Comparison of ENCODE assay signal across 9 cellular contexts in genomic region chrX:153469811-153470410, GRCh38. TPM values are rescaled to one million over a fixed set of nuclear protein-coding genes. Genes with fewer than 3 reads are reported as not detected.
A peak's percentile ranks its signal among the peaks of the same experiment; 100 is the strongest.
DNase-seq lines count a peak whose midpoint lies in the region; ATAC-seq and TF ChIP-seq lines count a peak whose summit lies in the region.
"Had no signal": no experiment of that assay in that cellular context is flagged by ENCODE, and none has a peak within 500 bp of the region (broad histone marks: within the 10 kb centered on the region; RNA-seq: fewer than 3 reads in every experiment).

No MANE protein-coding gene starts in this region.

- peak overlapping the region; percentile 75 for H3K4me3 Mint-ChIP-seq in osteocyte (ENCODE audit: unreplicated experiment)

- TF ChIP-seq CTCF in foreskin fibroblast (IDR thresholded peaks at IDR 0.05; ENCODE audit: low read depth, low read length) (no peak), osteocyte (IDR thresholded peaks at IDR 0.05) (no peak)

- H3K27ac Mint-ChIP-seq in osteocyte (ENCODE audit: unreplicated experiment): no peak overlapping the region

- H3K9me3 Mint-ChIP-seq in osteocyte (ENCODE audit: unreplicated experiment): no peaks in the 10 kb centered on the region

- peak overlapping the region; percentile 63 to 68 for H3K4me3 ChIP-seq in foreskin fibroblast (ENCODE audit: low read depth in 1 of 2, low read length in 2 of 2)

- no peaks in the 10 kb centered on the region for H3K36me3 Mint-ChIP-seq in osteocyte (ENCODE audit: unreplicated experiment)

- peaks cover 31% of the 10 kb centered on the region for H3K4me1 Mint-ChIP-seq in osteocyte (ENCODE audit: unreplicated experiment)

- H3K27me3 Mint-ChIP-seq in osteocyte (ENCODE audit: unreplicated experiment): no peaks in the 10 kb centered on the region

- ATAC-seq in GM21515 (IDR thresholded peaks at IDR 0.05; ENCODE audit: unreplicated experiment): peak; percentile 40

- DNase-seq in DMS 273 (lab: John Stamatoyannopoulos, UW; ENCODE audit: unreplicated experiment) (peak; percentile 74), DMS 273 treated with DMSO at 0.1 percent for 48 hours (lab: John Stamatoyannopoulos, UW) (no peak), HT1080 (ENCODE audit: low read depth) (peak; percentile 26), foreskin fibroblast (peak in 1 of 2 donors; percentile 61), osteocyte (ENCODE audit: extremely low spot score, unreplicated experiment) (no peak), mucosa of gallbladder (ENCODE audit: low spot score) (no peak)
- DNase-seq in activated CD4-positive, alpha-beta T cell treated with anti-CD3 and anti-CD28 coated beads, Interleukin-2, amount 50 U/mL, for 48 hours: peak; percentile 20 to 36

RNA-seq across cellular contexts. Expression of gene HAUS7, which starts 0.5 kb away (rescaled TPM):
- total RNA-seq in HT1080 (2014; rRNA removed; shearing (Covaris generic)): 34.7 and 37.3 TPM in 2 replicates
- polyA plus RNA-seq in HT1080 (2015; cell fraction: cytosol; rRNA removed): 24.6 and 26.6 TPM in 2 replicates
- 34.5 and 40.1 TPM in 2 replicates for polyA plus RNA-seq in HT1080 (2015; cell fraction: nucleus; rRNA removed)
- 55.7 and 60.3 TPM in 2 replicates for total RNA-seq in osteocyte
- 22.4 TPM for total RNA-seq in mucosa of gallbladder

RNA-seq across cellular contexts. Expression of gene TREX2, which starts 24.1 kb away (rescaled TPM):
- 0.84 and 1.8 TPM in 2 replicates for total RNA-seq in HT1080 (2014; rRNA removed; shearing (Covaris generic))
- polyA plus RNA-seq in HT1080 (2015; cell fraction: cytosol; rRNA removed): 0.22 and 0.27 TPM in 2 replicates
- 1.6 TPM in 2 replicates for polyA plus RNA-seq in HT1080 (2015; cell fraction: nucleus; rRNA removed)
- total RNA-seq in osteocyte (2.5 TPM in 2 replicates), mucosa of gallbladder (0.63 TPM)

RNA-seq across cellular contexts. Expression of gene BGN, which starts 24.9 kb away (rescaled TPM):
- total RNA-seq in HT1080 (2014; rRNA removed; shearing (Covaris generic)): 0.10 and 0.45 TPM in 2 replicates
- polyA plus RNA-seq in HT1080 (2015; cell fraction: cytosol; rRNA removed): 1.7 and 2.3 TPM in 2 replicates
- polyA plus RNA-seq in HT1080 (2015; cell fraction: nucleus; rRNA removed): 3.4 and 3.5 TPM in 2 replicates
- total RNA-seq in osteocyte (1,581 and 1,633 TPM in 2 replicates), mucosa of gallbladder (204 TPM)

RNA-seq across cellular contexts. Expression of gene ATP2B3, which starts 47.5 kb away (rescaled TPM):
- 0.03 TPM in 1 of 2 replicates, not detected in the other for total RNA-seq in HT1080 (2014; rRNA removed; shearing (Covaris generic))
- 0.05 TPM in 1 of 2 replicates, not detected in the other for polyA plus RNA-seq in HT1080 (2015; cell fraction: cytosol; rRNA removed)
- not detected in 2 replicates for polyA plus RNA-seq in HT1080 (2015; cell fraction: nucleus; rRNA removed)
- total RNA-seq in osteocyte: 0.21 and 0.39 TPM in 2 replicates
- not detected for total RNA-seq in mucosa of gallbladder
- total RNA-seq: glomerular endothelial cell had no signal

RNA-seq across cellular contexts. Expression of gene ZFP92, which starts 58.6 kb away (rescaled TPM):
- 0.08 and 0.10 TPM in 2 replicates for total RNA-seq in HT1080 (2014; rRNA removed; shearing (Covaris generic))
- 0.03 and 0.07 TPM in 2 replicates for polyA plus RNA-seq in HT1080 (2015; cell fraction: cytosol; rRNA removed)
- 0.03 TPM in 1 of 2 replicates, not detected in the other for polyA plus RNA-seq in HT1080 (2015; cell fraction: nucleus; rRNA removed)
- 0.05 TPM in 2 replicates for total RNA-seq in osteocyte
- total RNA-seq in mucosa of gallbladder: 0.60 TPM

Comparison
In these comparisons a context has a peak if more than half of its experiments do, and no peak if none do; other contexts are left out.
1. DNase-seq: peak in DMS 273 (single experiment), HT1080 (single experiment) and activated CD4-positive, alpha-beta T cell treated with anti-CD3 and anti-CD28 coated beads, Interleukin-2, amount 50 U/mL, for 48 hours (2 of 2); none in DMS 273 treated with DMSO at 0.1 percent for 48 hours (single experiment), osteocyte (single experiment) and mucosa of gallbladder (single experiment).
2. RNA of gene BGN, which starts 24.9 kb away (total RNA-seq): 1,581 to 1,633 TPM in osteocyte and 204 TPM in mucosa of gallbladder (single experiment); 0.10 to 0.45 TPM in HT1080; every median in the first group is over 100 times any median in the second.